ENCODE assay signal across 8 cellular contexts in genomic region chr22:43923191-43923590, GRCh38. TPM values are rescaled to one million over a fixed set of nuclear protein-coding genes. Genes with fewer than 3 reads are reported as not detected.
DNase-seq lines count a peak whose midpoint lies in the region; ATAC-seq and TF ChIP-seq lines count a peak whose summit lies in the region.

No MANE protein-coding gene starts in this region.

- intact Hi-C loops in mammary epithelial cell (cut with micrococcal nuclease): no loop called here
- intact Hi-C loops in naive thymus-derived CD4-positive, alpha-beta T cell (cut with micrococcal nuclease): loop anchor here (1.0 to 10.0 kb wide), 3 partner anchors 32 to 111 kb away; partner anchors contain the start of genes EFCAB6 (in 2 of the 2) and SAMM50 (in 1 of the 2)

- H3K79me2 ChIP-seq in KMS-11 (ENCODE audit: insufficient read depth, low read depth) (no peaks in the 10 kb centered on the region), mammary epithelial cell (ENCODE audit: insufficient read depth, low read length) (peaks cover 23% of the 10 kb centered on the region)

- DNase-seq in DMS53 treated with DMSO at 0.1 percent for 48 hours (lab: John Stamatoyannopoulos, UW; ENCODE audit: unreplicated experiment) (peak; percentile 42), mammary epithelial cell (no peak), LoVo (ENCODE audit: low spot score) (no peak)
- peak in 5 of 9 donors; percentile 4 to 29 (median 14) for DNase-seq in naive thymus-derived CD4-positive, alpha-beta T cell

- H3K4me1 ChIP-seq in KMS-11 (ENCODE audit: low read depth, poor library complexity, severe bottlenecking): no peaks in the 10 kb centered on the region
- H3K4me1 ChIP-seq in mammary epithelial cell (ENCODE audit: insufficient read depth, low read length): peaks cover 61% of the 10 kb centered on the region
- H3K4me1 ChIP-seq in naive thymus-derived CD4-positive, alpha-beta T cell (ENCODE audit: control insufficient read depth in 2 of 2, insufficient read depth in 2 of 2, low read length in 2 of 2): peaks cover 0 to 3% of the 10 kb centered on the region in 2 donors

- in situ Hi-C loops in mammary epithelial cell (cut with MboI; ENCODE audit: low sequenced_read_pairs in 2 of 2): no loop called here

- H3K9me3 ChIP-seq in mammary epithelial cell (replicated peaks; ENCODE audit: insufficient read depth, low read length): no peaks in the 10 kb centered on the region
- no peaks in the 10 kb centered on the region for H3K9me3 ChIP-seq in naive thymus-derived CD4-positive, alpha-beta T cell (ENCODE audit: control insufficient read depth in 2 of 3, low read length in 3 of 3)

- no TSS peak for BruUV-seq in mammary epithelial cell (replicated peaks; lab: Mats Ljungman, UMichigan)

- peak overlapping the region in 8 of 9 donors; percentile 12 to 89 (median 42) for H3K27ac Mint-ChIP-seq in naive thymus-derived CD4-positive, alpha-beta T cell

- H3K27me3 Mint-ChIP-seq in naive thymus-derived CD4-positive, alpha-beta T cell: peaks cover 4 to 37% (median 11%) of the 10 kb centered on the region in 5 donors

- WGBS in mammary epithelial cell (ENCODE audit: low coverage, missing lambda C conversion rate): 2% methylated on average over 6 of the region's 13 CpGs

- dilution Hi-C loops in mammary epithelial cell (cut with HindIII; ENCODE audit: low sequenced_read_pairs): no loop called here

- peak; percentile 36 for ATAC-seq in naive thymus-derived CD4-positive, alpha-beta T cell
- ATAC-seq in HG03442 (IDR thresholded peaks at IDR 0.05; ENCODE audit: unreplicated experiment) (no peak), HG02938 (IDR thresholded peaks at IDR 0.05; ENCODE audit: unreplicated experiment) (no peak), HG02973 (IDR thresholded peaks at IDR 0.05; ENCODE audit: unreplicated experiment) (no peak)

- no peak overlapping the region for H3K9ac ChIP-seq in KMS-11
- no peak overlapping the region for H3K9ac ChIP-seq in mammary epithelial cell (ENCODE audit: insufficient read depth, low read length)

- H3K36me3 Mint-ChIP-seq in naive thymus-derived CD4-positive, alpha-beta T cell: no peaks in the 10 kb centered on the region

- no peak overlapping the region for H3K4me2 ChIP-seq in KMS-11
- H3K4me2 ChIP-seq in mammary epithelial cell (ENCODE audit: insufficient read depth, low read depth, low read length): peak overlapping the region; percentile 58

- TF ChIP-seq CTCF in KMS-11 (conservative IDR thresholded peaks at IDR 0.05; ENCODE audit: low read depth, low read length): no peak
- no peak for TF ChIP-seq CTCF in mammary epithelial cell (conservative IDR thresholded peaks at IDR 0.05 in 1 of 2, IDR thresholded peaks at IDR 0.05 in 1 of 2; ENCODE audit: extremely low read depth in 1 of 2, insufficient read depth in 1 of 2, low read depth in 1 of 2, low read length in 2 of 2)

- H2AFZ ChIP-seq in KMS-11 (ENCODE audit: low read depth) (peak overlapping the region; percentile 47; the same call in 1 of the 2 replicates), mammary epithelial cell (ENCODE audit: low read depth, low read length) (peak overlapping the region; percentile 89)

- H3K4me1 Mint-ChIP-seq in naive thymus-derived CD4-positive, alpha-beta T cell: peaks cover 4 to 6% (median 5%) of the 10 kb centered on the region in 7 donors

- POLR2A ChIA-PET in naive thymus-derived CD4-positive, alpha-beta T cell (lab: Charles Lee): interaction anchor here (1.4 kb wide), 1 partner anchor 32 kb away, joined by 5 read pairs; the partner anchor contains the start of gene SAMM50

- H3K36me3 ChIP-seq in KMS-11 (ENCODE audit: insufficient read depth) (no peaks in the 10 kb centered on the region), mammary epithelial cell (ENCODE audit: insufficient read depth, low read length) (peaks cover 4% of the 10 kb centered on the region)
- H3K36me3 ChIP-seq in naive thymus-derived CD4-positive, alpha-beta T cell (ENCODE audit: control insufficient read depth in 2 of 3, insufficient read depth in 3 of 3, low read length in 3 of 3): no peaks in the 10 kb centered on the region

- no peaks in the 10 kb centered on the region for H4K20me1 ChIP-seq in KMS-11 (ENCODE audit: insufficient read depth)
- H4K20me1 ChIP-seq in mammary epithelial cell (ENCODE audit: insufficient read depth, low read length): no peaks in the 10 kb centered on the region

- H3K27ac ChIP-seq in KMS-11: no peak overlapping the region
- H3K27ac ChIP-seq in mammary epithelial cell (ENCODE audit: insufficient read depth, low read depth, low read length): no peak overlapping the region
- H3K27ac ChIP-seq in naive thymus-derived CD4-positive, alpha-beta T cell (ENCODE audit: low read depth, low read length): no peak overlapping the region

- no peak overlapping the region for H3K4me3 ChIP-seq in KMS-11 (IDR thresholded peaks at IDR 0.05; ENCODE audit: insufficient read depth, low read depth, low read length)
- peak overlapping the region in 1 of 3 experiments; percentile 14 for H3K4me3 ChIP-seq in mammary epithelial cell (replicated peaks in 1 of 3; ENCODE audit: insufficient read depth in 1 of 3, low read depth in 2 of 3, low read length in 3 of 3)
- H3K4me3 ChIP-seq in naive thymus-derived CD4-positive, alpha-beta T cell (ENCODE audit: low read length): peak overlapping the region; percentile 57

- CTCF ChIA-PET in mammary epithelial cell (lab: Charles Lee; ENCODE audit: low non-redundant PET): no interaction called here
- CTCF ChIA-PET in naive thymus-derived CD4-positive, alpha-beta T cell (lab: Charles Lee): no interaction called here

- H3K27me3 ChIP-seq in KMS-11 (ENCODE audit: insufficient read depth, low read depth) (peaks cover 20% of the 10 kb centered on the region; the same call in 1 of the 2 replicates), mammary epithelial cell (ENCODE audit: insufficient read depth, low read length) (no peaks in the 10 kb centered on the region)
- no peaks in the 10 kb centered on the region for H3K27me3 ChIP-seq in naive thymus-derived CD4-positive, alpha-beta T cell (ENCODE audit: control insufficient read depth in 2 of 2, insufficient read depth in 2 of 2, low read length in 2 of 2)

- H3K9me3 Mint-ChIP-seq in naive thymus-derived CD4-positive, alpha-beta T cell: peaks cover 0 to 1% (median 0%) of the 10 kb centered on the region in 11 donors

- peak overlapping the region; percentile 80 to 95 (median 88) for H3K4me3 Mint-ChIP-seq in naive thymus-derived CD4-positive, alpha-beta T cell

RNA-seq across cellular contexts. Expression of gene PNPLA3, which starts 0.4 kb away (rescaled TPM):
- 10 to 100 TPM in 1 of 2 donors, 1 to 10 TPM in 1; 6.2 to 13.2 TPM for total RNA-seq in mammary epithelial cell
- 9.2 TPM for polyA plus RNA-seq in mammary epithelial cell
- polyA minus RNA-seq in mammary epithelial cell: 48.0 TPM
- total RNA-seq in naive thymus-derived CD4-positive, alpha-beta T cell: under 1 TPM in 2 of 5 experiments, not detected in 3; 0.19 to 0.29 TPM
- polyA plus RNA-seq in naive thymus-derived CD4-positive, alpha-beta T cell: not detected

RNA-seq across cellular contexts. Expression of gene PNPLA5, which starts 31.4 kb away (rescaled TPM):
- total RNA-seq in mammary epithelial cell: under 1 TPM in 1 of 2 donors, not detected in 1; 0.17 TPM
- polyA plus RNA-seq in mammary epithelial cell: 0.05 TPM
- not detected for polyA minus RNA-seq in mammary epithelial cell
- not detected for total RNA-seq in naive thymus-derived CD4-positive, alpha-beta T cell
- polyA plus RNA-seq in naive thymus-derived CD4-positive, alpha-beta T cell: not detected

RNA-seq across cellular contexts. Expression of gene SAMM50, which starts 32.1 kb away (rescaled TPM):
- total RNA-seq in mammary epithelial cell: 10 to 100 TPM; 49.0 to 49.2 TPM
- polyA plus RNA-seq in mammary epithelial cell: 48.5 TPM
- 66.5 TPM for polyA minus RNA-seq in mammary epithelial cell
- 10 to 100 TPM; 25.9 to 47.1 (median 34.0) TPM for total RNA-seq in naive thymus-derived CD4-positive, alpha-beta T cell
- 10 to 100 TPM; 61.7 to 62.3 TPM for polyA plus RNA-seq in naive thymus-derived CD4-positive, alpha-beta T cell

Comparison
In these comparisons a context has a peak if more than half of its experiments do, and no peak if none do; other contexts are left out.
1. DNase-seq: peak in DMS53 treated with DMSO at 0.1 percent for 48 hours (single experiment) and naive thymus-derived CD4-positive, alpha-beta T cell (5 of 9); none in mammary epithelial cell (single experiment) and LoVo (single experiment).
2. RNA of gene PNPLA3, which starts 0.4 kb away (total RNA-seq): 6.2 to 13.2 TPM in mammary epithelial cell; 0.19 to 0.29 TPM in naive thymus-derived CD4-positive, alpha-beta T cell; every median in the first group is over 4 times any median in the second.